Comparison of ENCODE assay signal across 1 cellular context in the genomic region with DNA sequence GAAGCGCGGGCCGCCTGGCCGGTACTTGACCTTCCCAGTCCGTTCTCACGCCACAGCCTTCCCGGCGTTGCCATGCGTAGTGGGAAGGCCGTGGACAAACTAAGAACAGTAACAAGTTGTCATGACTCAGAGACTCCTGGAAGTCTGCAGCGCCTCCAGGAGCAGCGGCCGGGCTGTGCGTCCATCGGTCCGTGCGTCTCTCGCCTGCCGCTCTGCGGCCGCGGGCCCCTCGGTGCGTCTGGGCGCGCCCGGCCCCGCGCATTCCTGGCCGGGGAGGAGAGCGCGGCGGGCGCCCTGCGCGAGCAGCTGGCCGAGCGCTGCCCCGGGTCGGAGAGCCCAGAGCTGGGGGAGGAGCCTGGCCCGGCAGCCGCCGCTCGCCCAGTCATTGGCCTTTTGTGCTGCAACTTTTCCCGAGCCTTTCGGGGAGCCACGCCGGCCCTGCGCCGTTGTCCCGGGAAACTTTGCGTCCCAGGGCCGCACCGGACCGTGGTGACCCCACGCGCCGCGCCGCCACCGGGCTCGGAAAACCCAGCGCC.
TF ChIP-seq lines count a peak whose summit lies in the region.

No MANE protein-coding gene starts in this region.

TF ChIP-seq in WTC11, 78 proteins besides CTCF, POLR2A, EP300 and RAD21 (continued from another document):
- TF ChIP-seq E2F1 (CRISPR knock-in tag; IDR thresholded peaks at IDR 0.05) (no peak), AFF4 (CRISPR knock-in tag; IDR thresholded peaks at IDR 0.05; ENCODE audit: borderline replicate concordance) (no peak), ZNF232 (CRISPR knock-in tag; IDR thresholded peaks at IDR 0.05) (no peak; the same call in 1 of the 2 replicates), SOX15 (CRISPR knock-in tag; IDR thresholded peaks at IDR 0.05) (no peak), TCF7 (CRISPR knock-in tag; IDR thresholded peaks at IDR 0.05; ENCODE audit: low read depth) (no peak), EMX1 (CRISPR knock-in tag; IDR thresholded peaks at IDR 0.05) (no peak), FOXP4 (CRISPR knock-in tag; IDR thresholded peaks at IDR 0.05) (peak; percentile 67), MYBL2 (CRISPR knock-in tag; IDR thresholded peaks at IDR 0.05) (no peak)
